28 cellular contexts compared by ENCODE assay signal in genomic region chr4:136962868-136963267, GRCh38.
DNase-seq lines count a peak whose midpoint lies in the region; ATAC-seq, FAIRE-seq and TF ChIP-seq lines count a peak whose summit lies in the region.
"Had no signal": no experiment of that assay in that cellular context is flagged by ENCODE, and none has a peak within 500 bp of the region (broad histone marks: within the 10 kb centered on the region; RNA-seq: fewer than 3 reads in every experiment).

No MANE protein-coding gene starts in this region.

- H3K36me3 ChIP-seq in SK-N-SH (replicated peaks in 1 of 2; ENCODE audit: control insufficient read depth in 1 of 2, insufficient read depth in 2 of 2, low read length in 1 of 2) (no peaks in the 10 kb centered on the region), IMR-90 (ENCODE audit: control insufficient read depth, insufficient read depth, low read length) (no peaks in the 10 kb centered on the region), K562 (ENCODE audit: control insufficient read depth, insufficient read depth, low read length) (no peaks in the 10 kb centered on the region)
- H3K36me3 ChIP-seq: BE2C, BLaER1 had no signal

- no peaks in the 10 kb centered on the region for H3K4me1 ChIP-seq in SK-N-SH (ENCODE audit: control insufficient read depth in 1 of 2, insufficient read depth in 2 of 2, low read depth in 1 of 2, low read length in 1 of 2)
- H3K4me1 ChIP-seq in A549, result no peaks in the 10 kb centered on the region
- H3K4me1 ChIP-seq in IMR-90 (ENCODE audit: control insufficient read depth, insufficient read depth, low read length), result no peaks in the 10 kb centered on the region
- no peaks in the 10 kb centered on the region for H3K4me1 ChIP-seq in K562 (replicated peaks in 1 of 2; ENCODE audit: control insufficient read depth in 2 of 2, insufficient read depth in 2 of 2, low read length in 2 of 2)
- H3K4me1 ChIP-seq: BE2C, BLaER1 had no signal

- H4K8ac ChIP-seq in IMR-90 (ENCODE audit: low read depth in 2 of 2, low read length in 2 of 2), result no peak overlapping the region

- H3K27me3 ChIP-seq in SK-N-SH (ENCODE audit: insufficient read depth) (no peaks in the 10 kb centered on the region), IMR-90 (ENCODE audit: control insufficient read depth, insufficient read depth, low read length) (no peaks in the 10 kb centered on the region), K562 (ENCODE audit: control insufficient read depth in 2 of 2, insufficient read depth in 2 of 2, low read length in 2 of 2) (no peaks in the 10 kb centered on the region)
- H3K27me3 ChIP-seq: BE2C, BLaER1 had no signal

- DNase-seq in SK-N-SH, result no peak
- no peak for DNase-seq in A549 (ENCODE audit: low read depth in 1 of 2, low spot score in 1 of 2)
- DNase-seq in IMR-90, result no peak
- no peak for DNase-seq in K562 (ENCODE audit: extremely low read depth in 1 of 4, low spot score in 3 of 4)
- DNase-seq in activated T-helper 1 cell treated with anti-CD3 and anti-CD28 coated beads, Interleukin-12 subunit alpha, Interleukin-12 subunit beta, Interleukin-2, Interleukin-4 antibody, amounts not matched to agents 30 ng/mL and 10 ng/mL and 1 ng/mL, durations not matched to agents 14 hours and 24 hours and 36 hours (ENCODE audit: low spot score), result no peak
- DNase-seq: ACHN; BE2C; C1 segment of cervical spinal cord; CD4-positive, alpha-beta memory T cell; CD4-positive, CD25-positive, alpha-beta regulatory T cell; CD8-positive, alpha-beta memory T cell; COR-L47; DMS 273 treated with DMSO at 0.1 percent for 48 hours; DMS153; DMS53; DMS79; DND-41; EL; GDM1 had no signal

- H3K79me2 ChIP-seq in SK-N-SH (ENCODE audit: insufficient read depth) (no peaks in the 10 kb centered on the region), K562 (ENCODE audit: control insufficient read depth, insufficient read depth, low read length) (no peaks in the 10 kb centered on the region)

- H3K9me3 Mint-ChIP-seq in activated T-helper 1 cell treated with anti-CD3 and anti-CD28 coated beads, Interleukin-12 subunit alpha, Interleukin-12 subunit beta, Interleukin-2, Interleukin-4 antibody, amounts not matched to agents 30 ng/mL and 10 ng/mL and 1 ng/mL, durations not matched to agents 14 hours and 24 hours and 36 hours, result no peaks in the 10 kb centered on the region

- dilution Hi-C loops in IMR-90 (cut with HindIII; ENCODE audit: low sequenced_read_pairs, unreplicated experiment), result no loop called here

- H3K4me3 ChIP-seq in SK-N-SH (ENCODE audit: low read depth in 2 of 2, low read length in 1 of 2) (no peak overlapping the region), A549 (no peak overlapping the region), IMR-90 (ENCODE audit: insufficient read depth, low read depth, low read length) (no peak overlapping the region), K562 (no peak overlapping the region)
- H3K4me3 ChIP-seq: BLaER1, GM12878 had no signal

- no peak overlapping the region for H2BK120ac ChIP-seq in IMR-90 (ENCODE audit: low read depth, low read length)

- FAIRE-seq in A549 (lab: Jason Lieb, UNC) (no peak), K562 (lab: Jason Lieb, UNC) (no peak)
- FAIRE-seq: GM12878, GM12892, GM18507 had no signal

- no peaks in the 10 kb centered on the region for H3K27me3 Mint-ChIP-seq in activated T-helper 1 cell treated with anti-CD3 and anti-CD28 coated beads, Interleukin-12 subunit alpha, Interleukin-12 subunit beta, Interleukin-2, Interleukin-4 antibody, amounts not matched to agents 30 ng/mL and 10 ng/mL and 1 ng/mL, durations not matched to agents 14 hours and 24 hours and 36 hours (ENCODE audit: insufficient read depth)
- H3K27me3 Mint-ChIP-seq: CD4-positive, alpha-beta memory T cell; CD4-positive, CD25-positive, alpha-beta regulatory T cell; CD8-positive, alpha-beta memory T cell had no signal

- no peak overlapping the region for H3K56ac ChIP-seq in IMR-90 (ENCODE audit: extremely low read depth, insufficient read depth, low read length)

- H3K23ac ChIP-seq in IMR-90 (ENCODE audit: low read depth, low read length), result no peak overlapping the region

- no peak overlapping the region for H4K91ac ChIP-seq in IMR-90 (ENCODE audit: insufficient read depth, low read depth, low read length)

- H3K9me3 ChIP-seq in SK-N-SH (no peaks in the 10 kb centered on the region), A549 (no peaks in the 10 kb centered on the region), IMR-90 (ENCODE audit: control insufficient read depth, insufficient read depth, low read length) (no peaks in the 10 kb centered on the region), K562 (replicated peaks; ENCODE audit: control insufficient read depth, insufficient read depth, low read depth, low read length) (no peaks in the 10 kb centered on the region)
- H3K9me3 ChIP-seq: BE2C, BLaER1 had no signal

- H4K20me1 ChIP-seq in SK-N-SH (ENCODE audit: insufficient read depth) (no peaks in the 10 kb centered on the region), IMR-90 (ENCODE audit: insufficient read depth, low read length) (no peaks in the 10 kb centered on the region), K562 (replicated peaks; ENCODE audit: control insufficient read depth, insufficient read depth, low read length) (no peaks in the 10 kb centered on the region)
- H4K20me1 ChIP-seq: BLaER1 had no signal

- no peak overlapping the region for H2AK5ac ChIP-seq in IMR-90 (ENCODE audit: low read depth, low read length)

- intact Hi-C loops in IMR-90 (cut with micrococcal nuclease) (no loop called here), K562 (cut with micrococcal nuclease) (no loop called here)
- intact Hi-C loops in activated T-helper 1 cell treated with anti-CD3 and anti-CD28 coated beads, Interleukin-12 subunit alpha, Interleukin-12 subunit beta, Interleukin-2, Interleukin-4 antibody, amounts not matched to agents 30 ng/mL and 10 ng/mL and 1 ng/mL, durations not matched to agents 14 hours and 24 hours and 36 hours (cut with micrococcal nuclease), result no loop called here

- no peak for TF ChIP-seq POLR2A in A549 (IDR thresholded peaks at IDR 0.05; ENCODE audit: low read length)
- no peak for TF ChIP-seq POLR2A in IMR-90 (IDR thresholded peaks at IDR 0.05; ENCODE audit: low read depth, low read length)
- TF ChIP-seq POLR2A in K562 (conservative IDR thresholded peaks at IDR 0.05), result no peak

- WGBS in SK-N-SH (ENCODE audit: low lambda C conversion rate), result 28% methylated on average over 2 of the region's 2 CpGs
- WGBS in A549 (ENCODE audit: missing lambda C conversion rate), result 17% methylated on average over 2 of the region's 2 CpGs
- WGBS in IMR-90 (ENCODE audit: extremely low coverage in 2 of 2, insufficient read length in 1 of 2), 2 experiments, result no CpG with 5 or more reads among the region's 2 CpGs
- WGBS in K562 (ENCODE audit: insufficient coverage, low coverage, missing lambda C conversion rate), result 0% methylated on average over 2 of the region's 2 CpGs

- H3K9me2 ChIP-seq in SK-N-SH, result no peaks in the 10 kb centered on the region

- no peak overlapping the region for H2BK20ac ChIP-seq in IMR-90 (ENCODE audit: low read depth, low read length)

- no peak overlapping the region for H3K4ac ChIP-seq in IMR-90 (ENCODE audit: low read depth, low read length)

- POLR2A ChIA-PET in SK-N-SH (lab: Yijun Ruan, JAX), result no interaction called here
- POLR2A ChIA-PET in A549 (lab: Yijun Ruan, JAX), result no interaction called here
- POLR2A ChIA-PET in IMR-90 (lab: Charles Lee; ENCODE audit: unreplicated experiment), result no interaction called here
- POLR2A ChIA-PET in K562 (lab: Yijun Ruan, JAX), result no interaction called here

- TF ChIP-seq CTCF in SK-N-SH (IDR thresholded peaks at IDR 0.05), result no peak
- TF ChIP-seq CTCF in A549 (IDR thresholded peaks at IDR 0.05), result no peak
- TF ChIP-seq CTCF in IMR-90 (conservative IDR thresholded peaks at IDR 0.05; ENCODE audit: low read depth, low read length), result no peak
- no peak for TF ChIP-seq CTCF in K562 (IDR thresholded peaks at IDR 0.05 in 2 of 3, conservative IDR thresholded peaks at IDR 0.05 in 1 of 3; ENCODE audit: insufficient read depth in 2 of 3, low read depth in 1 of 3, low read length in 3 of 3)

- H3K9ac ChIP-seq in SK-N-SH (no peak overlapping the region), IMR-90 (ENCODE audit: low read depth, low read length) (no peak overlapping the region), K562 (ENCODE audit: insufficient read depth in 1 of 2, low read depth in 2 of 2, low read length in 2 of 2) (no peak overlapping the region)
- H3K9ac ChIP-seq: BLaER1 had no signal

- H3K79me1 ChIP-seq in IMR-90 (ENCODE audit: low read depth in 1 of 2, low read length in 2 of 2), result no peaks in the 10 kb centered on the region

- BruUV-seq in IMR-90 (replicated peaks; lab: Mats Ljungman, UMichigan), result no TSS peak
- no TSS peak for BruUV-seq in K562 (replicated peaks; lab: Mats Ljungman, UMichigan)

- H3K4me2 ChIP-seq in SK-N-SH (no peak overlapping the region), A549 (no peak overlapping the region), IMR-90 (ENCODE audit: low read depth, low read length) (no peak overlapping the region), K562 (ENCODE audit: insufficient read depth, low read length) (no peak overlapping the region)
- H3K4me2 ChIP-seq: BLaER1 had no signal

- no peak for TF ChIP-seq RAD21 in SK-N-SH (IDR thresholded peaks at IDR 0.05; ENCODE audit: low read length)
- TF ChIP-seq RAD21 in A549 (conservative IDR thresholded peaks at IDR 0.05 in 1 of 2, IDR thresholded peaks at IDR 0.05 in 1 of 2), result no peak
- TF ChIP-seq RAD21 in IMR-90 (IDR thresholded peaks at IDR 0.05; ENCODE audit: low read length), result no peak
- TF ChIP-seq RAD21 in K562 (CRISPR knock-in tag; conservative IDR thresholded peaks at IDR 0.05 in 1 of 2, IDR thresholded peaks at IDR 0.05 in 1 of 2), result no peak

- H2AK9ac ChIP-seq in IMR-90 (replicated peaks; ENCODE audit: low read depth, low read length, poor library complexity), result no peak overlapping the region

- ATAC-seq in SK-N-SH treated with all-trans-retinoic acid at 6 μM for 48 hours (no peak), A549 (no peak), IMR-90 (ENCODE audit: low read depth) (no peak), K562 (no peak), HG03520 (IDR thresholded peaks at IDR 0.05; ENCODE audit: unreplicated experiment) (no peak), HG03139 (IDR thresholded peaks at IDR 0.05; ENCODE audit: unreplicated experiment) (no peak)
- ATAC-seq: GM12878 had no signal

- TF ChIP-seq EP300 in SK-N-SH (IDR thresholded peaks at IDR 0.05; ENCODE audit: borderline replicate concordance in 1 of 2, low read depth in 1 of 2, low read length in 1 of 2), result no peak
- no peak for TF ChIP-seq EP300 in A549 (IDR thresholded peaks at IDR 0.05)
- TF ChIP-seq EP300 in K562 (IDR thresholded peaks at IDR 0.05; ENCODE audit: low read length), result no peak

- CTCF ChIA-PET in SK-N-SH (lab: Yijun Ruan, JAX), result no interaction called here
- CTCF ChIA-PET in A549 (lab: Yijun Ruan, JAX), result interaction anchor here (0.7 kb wide), 1 partner anchor 121 kb away, joined by 3 read pairs; no protein-coding TSS in a partner anchor
- CTCF ChIA-PET in IMR-90 (lab: Yijun Ruan, JAX), result no interaction called here
- CTCF ChIA-PET in K562 (lab: Yijun Ruan, JAX; ENCODE audit: low intra/inter-chr PET ratio), result no interaction called here

- no peaks in the 10 kb centered on the region for H3K36me3 Mint-ChIP-seq in activated T-helper 1 cell treated with anti-CD3 and anti-CD28 coated beads, Interleukin-12 subunit alpha, Interleukin-12 subunit beta, Interleukin-2, Interleukin-4 antibody, amounts not matched to agents 30 ng/mL and 10 ng/mL and 1 ng/mL, durations not matched to agents 14 hours and 24 hours and 36 hours (ENCODE audit: low read depth)
- H3K36me3 Mint-ChIP-seq: CD14-positive monocyte; CD4-positive, alpha-beta memory T cell; CD4-positive, CD25-positive, alpha-beta regulatory T cell; CD8-positive, alpha-beta memory T cell had no signal

- H3K27ac ChIP-seq in SK-N-SH (ENCODE audit: low read depth in 2 of 2, low read length in 1 of 2) (no peak overlapping the region), A549 (no peak overlapping the region), IMR-90 (ENCODE audit: insufficient read depth, low read length) (no peak overlapping the region), K562 (ENCODE audit: extremely low read depth, low read depth, low read length) (no peak overlapping the region)
- H3K27ac ChIP-seq: 22Rv1, BLaER1 had no signal

- no peak overlapping the region for H3K14ac ChIP-seq in IMR-90 (replicated peaks; ENCODE audit: low read depth, low read length)

- H2BK15ac ChIP-seq in IMR-90 (ENCODE audit: low read depth, low read length), result no peak overlapping the region

- H4K5ac ChIP-seq in IMR-90 (ENCODE audit: low read depth, low read length), result no peak overlapping the region

- H3K9me1 ChIP-seq in IMR-90 (ENCODE audit: insufficient read depth, low read length), result no peaks in the 10 kb centered on the region
- H3K9me1 ChIP-seq in K562 (ENCODE audit: control insufficient read depth, insufficient read depth, low read length), result no peaks in the 10 kb centered on the region

- no peaks in the 10 kb centered on the region for H3K4me1 Mint-ChIP-seq in activated T-helper 1 cell treated with anti-CD3 and anti-CD28 coated beads, Interleukin-12 subunit alpha, Interleukin-12 subunit beta, Interleukin-2, Interleukin-4 antibody, amounts not matched to agents 30 ng/mL and 10 ng/mL and 1 ng/mL, durations not matched to agents 14 hours and 24 hours and 36 hours (ENCODE audit: low read depth)
- H3K4me1 Mint-ChIP-seq: CD14-positive monocyte; CD4-positive, alpha-beta memory T cell; CD4-positive, CD25-positive, alpha-beta regulatory T cell; CD8-positive, alpha-beta memory T cell had no signal

- no peak overlapping the region for H2AFZ ChIP-seq in SK-N-SH (ENCODE audit: low read depth)
- no peak overlapping the region for H2AFZ ChIP-seq in IMR-90 (replicated peaks; ENCODE audit: low read length, poor library complexity)
- H2AFZ ChIP-seq in K562 (ENCODE audit: low read depth, low read length), result no peak overlapping the region

- no peak overlapping the region for H3K27ac Mint-ChIP-seq in activated T-helper 1 cell treated with anti-CD3 and anti-CD28 coated beads, Interleukin-12 subunit alpha, Interleukin-12 subunit beta, Interleukin-2, Interleukin-4 antibody, amounts not matched to agents 30 ng/mL and 10 ng/mL and 1 ng/mL, durations not matched to agents 14 hours and 24 hours and 36 hours
- H3K27ac Mint-ChIP-seq: CD14-positive monocyte; CD4-positive, alpha-beta memory T cell; CD4-positive, CD25-positive, alpha-beta regulatory T cell; CD8-positive, alpha-beta memory T cell had no signal

- no peak overlapping the region for H2BK5ac ChIP-seq in IMR-90 (ENCODE audit: low read depth, low read length, poor library complexity, severe bottlenecking)

- H3F3A ChIP-seq in SK-N-SH (replicated peaks; ENCODE audit: insufficient read depth), result no peaks in the 10 kb centered on the region

- in situ Hi-C loops in IMR-90 (cut with MboI; ENCODE audit: low sequenced_read_pairs) (no loop called here), K562 (cut with MboI) (no loop called here)

- H3K4me3 Mint-ChIP-seq in activated T-helper 1 cell treated with anti-CD3 and anti-CD28 coated beads, Interleukin-12 subunit alpha, Interleukin-12 subunit beta, Interleukin-2, Interleukin-4 antibody, amounts not matched to agents 30 ng/mL and 10 ng/mL and 1 ng/mL, durations not matched to agents 14 hours and 24 hours and 36 hours, result no peak overlapping the region
- H3K4me3 Mint-ChIP-seq: CD14-positive monocyte; CD4-positive, alpha-beta memory T cell; CD4-positive, CD25-positive, alpha-beta regulatory T cell; CD8-positive, alpha-beta memory T cell had no signal

- no peak overlapping the region for H3K18ac ChIP-seq in IMR-90 (ENCODE audit: low read depth, low read length)
